ENCODE assay signal across 10 cellular contexts in the genomic region with DNA sequence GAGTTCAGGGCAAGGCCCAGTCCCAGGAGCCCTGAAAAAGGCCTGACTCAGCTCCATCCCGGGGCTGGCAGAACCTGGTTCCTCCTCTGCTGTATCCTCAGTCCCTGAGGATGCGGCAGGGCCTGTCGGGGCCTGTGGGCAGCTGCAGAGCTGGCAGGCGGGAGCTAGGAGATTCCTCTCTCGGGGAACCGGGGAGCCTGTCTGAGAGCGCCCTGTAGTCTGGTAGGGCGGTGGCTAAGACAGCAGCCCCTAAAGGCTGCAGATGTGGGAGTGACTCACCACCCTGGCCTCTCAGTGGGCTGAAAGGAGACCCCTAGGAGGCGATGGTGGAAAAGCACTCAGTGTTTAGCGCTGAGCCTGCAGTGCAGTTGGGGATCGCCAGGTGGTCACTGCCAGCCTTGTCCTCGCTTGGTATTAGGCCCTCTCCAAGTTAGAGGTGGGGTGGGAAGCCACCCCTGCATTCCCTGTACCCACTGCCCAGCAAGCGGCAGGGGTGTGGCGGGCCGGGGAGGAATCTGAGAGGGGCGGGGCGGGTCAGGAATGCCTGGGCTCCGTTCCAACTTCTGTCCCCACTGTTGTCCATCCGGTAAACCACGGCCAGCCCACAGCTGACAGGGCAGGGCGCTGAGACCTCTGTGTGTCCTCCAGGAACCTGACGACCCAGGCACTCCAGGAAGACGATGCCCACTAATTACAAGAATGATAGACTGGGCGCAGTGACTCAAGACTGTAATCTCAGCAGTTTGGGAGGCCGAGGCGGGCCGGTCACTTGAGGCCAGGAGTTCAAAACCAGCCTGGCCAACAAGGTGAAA. TPM values are rescaled to one million over a fixed set of nuclear protein-coding genes. Genes with fewer than 3 reads are reported as not detected.
DNase-seq lines count a peak whose midpoint lies in the region; ATAC-seq and TF ChIP-seq lines count a peak whose summit lies in the region.
"Had no signal": no experiment of that assay in that cellular context is flagged by ENCODE, and none has a peak within 500 bp of the region (broad histone marks: within the 10 kb centered on the region; RNA-seq: fewer than 3 reads in every experiment).

No MANE protein-coding gene starts in this region.

- peaks cover 0 to 23% (median 11%) of the 10 kb centered on the region in 5 donors for H3K27me3 Mint-ChIP-seq in naive thymus-derived CD8-positive, alpha-beta T cell

- H3K9me3 ChIP-seq in tibial nerve: no peaks in the 10 kb centered on the region

- no peak for ATAC-seq in HG03108 (IDR thresholded peaks at IDR 0.05; ENCODE audit: unreplicated experiment)
- no peak for ATAC-seq in naive thymus-derived CD8-positive, alpha-beta T cell

- no peaks in the 10 kb centered on the region for H3K36me3 ChIP-seq in tibial nerve

- peak; percentile 10 for DNase-seq in NCI-H2227 (lab: John Stamatoyannopoulos, UW; ENCODE audit: unreplicated experiment)
- no peak for DNase-seq in NCI-H2227 treated with DMSO at 0.1 percent for 48 hours (lab: John Stamatoyannopoulos, UW)
- peak; percentile 84 for DNase-seq in astrocyte of the hippocampus (ENCODE audit: low read depth, low spot score)
- peak; percentile 95 for DNase-seq in islet precursor cell
- no peak for DNase-seq in tibial nerve (ENCODE audit: low spot score in 2 of 2)
- DNase-seq in naive thymus-derived CD8-positive, alpha-beta T cell: no peak
- DNase-seq in coronary artery (ENCODE audit: low spot score): no peak
- DNase-seq: activated CD8-positive, alpha-beta memory T cell treated with anti-CD3 and anti-CD28 coated beads for 24 hours; MV-4-11 had no signal

- H3K27me3 ChIP-seq in tibial nerve: no peaks in the 10 kb centered on the region

- H3K4me1 Mint-ChIP-seq in naive thymus-derived CD8-positive, alpha-beta T cell: peaks cover 6 to 8% (median 7%) of the 10 kb centered on the region in 4 donors

- no peaks in the 10 kb centered on the region for H3K9me3 Mint-ChIP-seq in naive thymus-derived CD8-positive, alpha-beta T cell

- POLR2A ChIA-PET in naive thymus-derived CD8-positive, alpha-beta T cell (lab: Charles Lee): interaction anchor here (0.5 kb wide), 1 partner anchor 17 kb away, joined by 3 read pairs; no protein-coding TSS in a partner anchor

- TF ChIP-seq POLR2A in tibial nerve (IDR thresholded peaks at IDR 0.05): no peak

- WGBS in tibial nerve, 2 donors: 38% methylated on average over 17 to 22 of the region's 27 CpGs

- no peak for TF ChIP-seq CTCF in tibial nerve (IDR thresholded peaks at IDR 0.05)
- no peak for TF ChIP-seq CTCF in coronary artery (IDR thresholded peaks at IDR 0.05)

- H3K27ac Mint-ChIP-seq in naive thymus-derived CD8-positive, alpha-beta T cell: no peak overlapping the region

- no peak overlapping the region for H3K4me3 ChIP-seq in tibial nerve
- no peak overlapping the region for H3K4me3 ChIP-seq in coronary artery

- H3K27ac ChIP-seq in tibial nerve: peak overlapping the region in 3 of 4 donors; percentile 50 to 55 (median 50)
- no peak overlapping the region for H3K27ac ChIP-seq in coronary artery

- no peaks in the 10 kb centered on the region for H3K36me3 Mint-ChIP-seq in naive thymus-derived CD8-positive, alpha-beta T cell

- peaks cover 0 to 12% (median 0%) of the 10 kb centered on the region in 4 donors for H3K4me1 ChIP-seq in tibial nerve

- no peak overlapping the region for H3K4me3 Mint-ChIP-seq in naive thymus-derived CD8-positive, alpha-beta T cell

- TF ChIP-seq EP300 in tibial nerve (IDR thresholded peaks at IDR 0.05): no peak

RNA-seq across cellular contexts. Expression of gene CDH1, which starts 29.5 kb away (rescaled TPM):
- total RNA-seq in tibial nerve: 10 to 100 TPM; 17.9 to 32.9 (median 20.2) TPM
- total RNA-seq in naive thymus-derived CD8-positive, alpha-beta T cell: not detected
- polyA plus RNA-seq in naive thymus-derived CD8-positive, alpha-beta T cell: 1 to 10 TPM in 1 of 3 donors, not detected in 2; 1.4 TPM

Comparison
In these comparisons a context has a peak if more than half of its experiments do, and no peak if none do; other contexts are left out.
1. DNase-seq: peak in NCI-H2227 (single experiment), astrocyte of the hippocampus (single experiment) and islet precursor cell (single experiment); none in NCI-H2227 treated with DMSO at 0.1 percent for 48 hours (single experiment), tibial nerve (0 of 2), naive thymus-derived CD8-positive, alpha-beta T cell (0 of 10) and coronary artery (single experiment).
2. H3K27ac ChIP-seq: peak in tibial nerve (3 of 4); none in coronary artery (0 of 2).
3. RNA of gene CDH1, which starts 29.5 kb away (total RNA-seq): 17.9 to 32.9 TPM in tibial nerve; not detected in naive thymus-derived CD8-positive, alpha-beta T cell; every median in the first group is over 10 times any median in the second.